In the genomic region with DNA sequence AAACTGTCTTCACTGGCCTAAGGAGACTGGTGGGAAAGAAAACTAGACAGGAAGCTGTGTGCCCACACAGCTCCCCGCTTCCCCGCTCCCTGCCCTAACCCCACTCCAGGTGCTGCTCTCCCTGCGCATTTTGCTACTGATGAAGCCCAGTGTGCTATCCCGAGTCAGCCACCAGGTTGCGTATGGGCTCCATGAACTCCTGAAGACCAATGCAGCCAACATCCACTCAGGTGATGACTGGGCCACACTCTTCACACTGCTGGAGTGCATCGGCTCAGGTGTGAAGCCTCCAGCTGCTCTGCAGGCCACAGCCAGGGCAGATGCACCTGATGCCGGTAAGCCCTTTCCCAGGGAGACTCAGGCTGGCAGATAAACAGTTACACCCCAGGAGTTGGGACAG, we compare ENCODE assay signal across 20 cellular contexts. TPM values are rescaled to one million over a fixed set of nuclear protein-coding genes. Genes with fewer than 3 reads are reported as not detected.
DNase-seq lines count a peak whose midpoint lies in the region; ATAC-seq, FAIRE-seq and TF ChIP-seq lines count a peak whose summit lies in the region.
"Had no signal": no experiment of that assay in that cellular context is flagged by ENCODE, and none has a peak within 500 bp of the region (broad histone marks: within the 10 kb centered on the region; RNA-seq: fewer than 3 reads in every experiment).

No MANE protein-coding gene starts in this region.

- no peaks in the 10 kb centered on the region for H3K27me3 Mint-ChIP-seq in H9 (ENCODE audit: low read depth)
- H3K27me3 Mint-ChIP-seq: activated CD4-positive, alpha-beta memory T cell treated with anti-CD3 and anti-CD28 coated beads for 36 hours; CD4-positive, CD25-positive, alpha-beta regulatory T cell; T-helper 17 cell had no signal

- no peak overlapping the region for H2BK15ac ChIP-seq in H9 (ENCODE audit: low read depth, low read length)

- H3K36me3 ChIP-seq in K562 (ENCODE audit: control insufficient read depth, insufficient read depth, low read length) (peaks cover 56% of the 10 kb centered on the region; the same call in 2 of the 3 replicates), vagina (peaks cover 3 to 86% of the 10 kb centered on the region in 2 donors)

- H3K9ac ChIP-seq in H9 (ENCODE audit: extremely low read depth, insufficient read length, low read length) (no peak overlapping the region), K562 (ENCODE audit: insufficient read depth in 1 of 2, low read depth in 2 of 2, low read length in 2 of 2) (0 out of 4 replicates have a peak overlapping the region, but pooled peaks of 1 of the 2 experiments have one; percentile 52)

- TF ChIP-seq CTCF in H9 (conservative IDR thresholded peaks at IDR 0.05): peak; percentile 53
- TF ChIP-seq CTCF in K562 (IDR thresholded peaks at IDR 0.05 in 2 of 3, conservative IDR thresholded peaks at IDR 0.05 in 1 of 3; ENCODE audit: insufficient read depth in 2 of 3, low read depth in 1 of 3, low read length in 3 of 3): peak in 2 of 3 experiments; percentile 13 to 19; a peak in 1 of 6 replicates
- TF ChIP-seq CTCF in vagina (IDR thresholded peaks at IDR 0.05): no peak

- WGBS in H9 (ENCODE audit: extremely low coverage, insufficient read length, low lambda C conversion rate): no CpG with 5 or more reads among the region's 7 CpGs
- WGBS in K562 (ENCODE audit: insufficient coverage, low coverage, missing lambda C conversion rate): 96% methylated on average over 7 of the region's 7 CpGs

- H4K5ac ChIP-seq in H9 (ENCODE audit: insufficient read length, low read depth, low read length): no peak overlapping the region

- H4K20me1 ChIP-seq in H9 (ENCODE audit: control insufficient read depth, insufficient read depth, insufficient read length) (no peaks in the 10 kb centered on the region), K562 (replicated peaks; ENCODE audit: control insufficient read depth, insufficient read depth, low read length) (no peaks in the 10 kb centered on the region)

- no peaks in the 10 kb centered on the region for H3K4me1 ChIP-seq in H9 (ENCODE audit: insufficient read depth, low read length)
- no peaks in the 10 kb centered on the region for H3K4me1 ChIP-seq in K562 (replicated peaks in 1 of 2; ENCODE audit: control insufficient read depth in 2 of 2, insufficient read depth in 2 of 2, low read length in 2 of 2)
- no peaks in the 10 kb centered on the region for H3K4me1 ChIP-seq in vagina
- H3K4me1 ChIP-seq: psoas muscle had no signal

- 0 out of 5 replicates have a peak, but pooled peaks cover 0 to 4% of the 10 kb centered on the region in 2 experiments for H3K9me3 Mint-ChIP-seq in H9
- H3K9me3 Mint-ChIP-seq: activated CD4-positive, alpha-beta memory T cell treated with anti-CD3 and anti-CD28 coated beads for 36 hours had no signal

- no peak for TF ChIP-seq EP300 in K562 (IDR thresholded peaks at IDR 0.05; ENCODE audit: low read length)

- FAIRE-seq in K562 (lab: Jason Lieb, UNC): no peak

- TF ChIP-seq POLR2A in K562 (conservative IDR thresholded peaks at IDR 0.05): no peak
- no peak for TF ChIP-seq POLR2A in vagina (IDR thresholded peaks at IDR 0.05)

- H2BK120ac ChIP-seq in H9 (ENCODE audit: low read depth, low read length, poor library complexity, severe bottlenecking): no peak overlapping the region

- H2BK20ac ChIP-seq in H9 (ENCODE audit: low read depth, low read length, poor library complexity, severe bottlenecking): no peak overlapping the region

- no peak overlapping the region for H2BK12ac ChIP-seq in H9 (ENCODE audit: insufficient read length, low read depth, low read length)

- H3K23ac ChIP-seq in H9 (ENCODE audit: insufficient read length, low read depth, low read length): no peak overlapping the region

- H3K79me2 ChIP-seq in H9 (ENCODE audit: insufficient read depth, low read length) (no peaks in the 10 kb centered on the region), K562 (ENCODE audit: control insufficient read depth, insufficient read depth, low read length) (no peaks in the 10 kb centered on the region)

- no peaks in the 10 kb centered on the region for H3K9me1 ChIP-seq in K562 (ENCODE audit: control insufficient read depth, insufficient read depth, low read length)

- H3K23me2 ChIP-seq in H9 (ENCODE audit: insufficient read length, low read depth, low read length, poor library complexity, severe bottlenecking): no peaks in the 10 kb centered on the region

- H3K27me3 ChIP-seq in H9 (ENCODE audit: insufficient read depth, low read length) (no peaks in the 10 kb centered on the region), K562 (ENCODE audit: control insufficient read depth in 2 of 2, insufficient read depth in 2 of 2, low read length in 2 of 2) (no peaks in the 10 kb centered on the region), vagina (no peaks in the 10 kb centered on the region)
- H3K27me3 ChIP-seq: esophagus squamous epithelium had no signal

- POLR2A ChIA-PET in K562 (lab: Yijun Ruan, JAX): interaction anchor here (1.4 to 1.5 kb wide), 2 partner anchors 9 to 12 kb away, joined by 3 to 6 read pairs; no protein-coding TSS in a partner anchor

- in situ Hi-C loops in K562 (cut with MboI): loop anchor here (25.0 kb wide), 1 partner anchor 212 kb away; no protein-coding TSS in a partner anchor

- H4K91ac ChIP-seq in H9 (ENCODE audit: insufficient read length, low read depth, low read length): no peak overlapping the region

- no peak overlapping the region for H2BK5ac ChIP-seq in H9 (ENCODE audit: insufficient read length, low read length)

- H3K27ac Mint-ChIP-seq in H9: peak overlapping the region in 1 of 3 experiments; percentile 39; a peak in 2 of 7 replicates
- H3K27ac Mint-ChIP-seq: activated CD4-positive, alpha-beta memory T cell treated with anti-CD3 and anti-CD28 coated beads for 36 hours; CD4-positive, CD25-positive, alpha-beta regulatory T cell; T-helper 17 cell had no signal

- H3K79me1 ChIP-seq in H9 (ENCODE audit: insufficient read depth, low read depth, low read length, poor library complexity, severe bottlenecking): no peaks in the 10 kb centered on the region

- no peak overlapping the region for H2AK5ac ChIP-seq in H9 (ENCODE audit: insufficient read length, low read length)

- H3K56ac ChIP-seq in H9 (ENCODE audit: insufficient read length, low read depth, low read length): no peak overlapping the region

- H3K4me3 ChIP-seq in K562 (no peak overlapping the region), vagina (no peak overlapping the region)
- H3K4me3 ChIP-seq: esophagus squamous epithelium, psoas muscle had no signal

- intact Hi-C loops in K562 (cut with micrococcal nuclease): no loop called here
- intact Hi-C loops in vagina (cut with DNase I): no loop called here

- H3K27ac ChIP-seq in H9 (ENCODE audit: insufficient read length, low read depth, low read length): no peak overlapping the region
- no peak overlapping the region for H3K27ac ChIP-seq in K562 (ENCODE audit: extremely low read depth, low read depth, low read length)
- no peak overlapping the region for H3K27ac ChIP-seq in vagina
- H3K27ac ChIP-seq: esophagus squamous epithelium, psoas muscle had no signal

- no peak overlapping the region for H3K14ac ChIP-seq in H9 (ENCODE audit: insufficient read depth, low read length)

- DNase-seq in NCI-H2196 (lab: John Stamatoyannopoulos, UW; ENCODE audit: unreplicated experiment) (peak; percentile 12), NCI-H2196 treated with DMSO at 0.1 percent for 48 hours (lab: John Stamatoyannopoulos, UW; ENCODE audit: unreplicated experiment) (no peak), H9 (peak; percentile 59), K562 (ENCODE audit: extremely low read depth in 1 of 4, low spot score in 3 of 4) (no peak), left kidney (ENCODE audit: low read depth, low spot score) (peak; percentile 5), DMS 273 (lab: John Stamatoyannopoulos, UW; ENCODE audit: unreplicated experiment) (no peak), vagina (ENCODE audit: extremely low spot score in 2 of 2) (no peak)
- DNase-seq: 8988T; activated CD4-positive, alpha-beta memory T cell treated with anti-CD3 and anti-CD28 coated beads for 36 hours; anterior cingulate cortex; esophagus squamous epithelium; hippocampal formation; NCI-H187; NCI-H82; psoas muscle; substantia nigra; T-helper 17 cell had no signal

- H3K4ac ChIP-seq in H9 (ENCODE audit: low read depth, low read length): no peak overlapping the region

- H3K4me1 Mint-ChIP-seq in H9: no peaks in the 10 kb centered on the region

- no peak overlapping the region for H3K4me3 Mint-ChIP-seq in H9
- H3K4me3 Mint-ChIP-seq: activated CD4-positive, alpha-beta memory T cell treated with anti-CD3 and anti-CD28 coated beads for 36 hours; CD4-positive, CD25-positive, alpha-beta regulatory T cell; T-helper 17 cell had no signal

- no peak overlapping the region for H2AFZ ChIP-seq in H9 (ENCODE audit: low read length)
- no peak overlapping the region for H2AFZ ChIP-seq in K562 (ENCODE audit: low read depth, low read length)

- H3K36me3 Mint-ChIP-seq in H9 (ENCODE audit: insufficient read depth in 1 of 3, low read depth in 3 of 3): peaks cover 23 to 54% (median 35%) of the 10 kb centered on the region in 3 experiments

- H3T11ph ChIP-seq in H9 (ENCODE audit: low read length): no peak overlapping the region

- no peak overlapping the region for H4K8ac ChIP-seq in H9 (replicated peaks; ENCODE audit: insufficient read length, low read depth, low read length)

- H3K4me2 ChIP-seq in H9 (ENCODE audit: insufficient read depth, insufficient read length, low read length) (no peak overlapping the region), K562 (ENCODE audit: insufficient read depth, low read length) (no peak overlapping the region)

- no peak overlapping the region for H3K18ac ChIP-seq in H9 (ENCODE audit: insufficient read length, low read depth, low read length)

- BruUV-seq in K562 (replicated peaks; lab: Mats Ljungman, UMichigan): no TSS peak

- TF ChIP-seq RAD21 in K562 (CRISPR knock-in tag; conservative IDR thresholded peaks at IDR 0.05 in 1 of 2, IDR thresholded peaks at IDR 0.05 in 1 of 2): no peak; a peak in 1 of 4 replicates

- ATAC-seq in K562 (peak; percentile 55), GM21390 (IDR thresholded peaks at IDR 0.05; ENCODE audit: unreplicated experiment) (no peak)
- ATAC-seq: left lobe of liver, psoas muscle, T-helper 17 cell had no signal

- H3K9me3 ChIP-seq in H9 (ENCODE audit: control insufficient read depth, low read depth, low read length): no peaks in the 10 kb centered on the region
- no peaks in the 10 kb centered on the region for H3K9me3 ChIP-seq in K562 (replicated peaks; ENCODE audit: control insufficient read depth, insufficient read depth, low read depth, low read length)
- H3K9me3 ChIP-seq in vagina: no peaks in the 10 kb centered on the region

- CTCF ChIA-PET in K562 (lab: Yijun Ruan, JAX; ENCODE audit: low intra/inter-chr PET ratio): interaction anchor here (0.6 kb wide), 1 partner anchor 146 kb away, joined by 3 read pairs; no protein-coding TSS in a partner anchor

RNA-seq across cellular contexts. Expression of gene NFKB2, which starts 20.3 kb away (rescaled TPM):
- total RNA-seq in H9 (2021) (21.0 and 23.7 TPM in 2 replicates), K562 (2014; rRNA removed) (14.7 and 19.3 TPM in 2 replicates), K562 (2014; rRNA removed; fragmentation: Illumina TruSeq; extraction: Trizol) (5.7 and 6.0 TPM in 2 replicates), K562 (2015; rRNA removed; fragmentation: Illumina TruSeq; extraction: Trizol) (4.2 and 5.3 TPM in 2 replicates), K562 (2021) (20.3 and 20.6 TPM in 2 replicates), vagina (26.8 TPM)
- 20.7 and 56.0 TPM in 2 replicates for total RNA-seq in K562 (2011; cell fraction: chromatin; rRNA removed; ENCODE audit: low replicate concordance)
- total RNA-seq in K562 (2011; cell fraction: nucleolus; rRNA removed): 26.2 and 30.9 TPM in 2 replicates
- 16.3 and 26.1 TPM in 2 replicates for total RNA-seq in K562 (2011; cell fraction: nucleoplasm; rRNA removed)
- polyA plus RNA-seq in K562 (2011; rRNA removed) (7.9 and 9.7 TPM in 2 replicates), K562 (2014; fragmentation: Illumina TruSeq; extraction: Trizol) (9.4 and 11.4 TPM in 2 replicates), K562 (2014; fragmentation: Nextera tagmentation; extraction: Ambion mirVana) (under 1 TPM; 0.07 to 0.11 TPM), K562 (2014; rRNA removed) (12.2 and 15.3 TPM in 2 replicates)
- polyA plus RNA-seq in K562 (2011; cell fraction: cytosol; rRNA removed): 5.8 and 10.1 TPM in 2 replicates
- polyA plus RNA-seq in K562 (2011; cell fraction: nucleus; rRNA removed): 29.8 and 52.6 TPM in 2 replicates
- polyA plus RNA-seq in K562 (2012): 13.9 and 31.5 TPM in 2 replicates
- 4.3 and 4.6 TPM in 2 replicates for polyA minus RNA-seq in K562 (2011; rRNA and poly(A)+ RNA removed)
- 6.4 and 11.0 TPM in 2 replicates for polyA minus RNA-seq in K562 (2011; cell fraction: cytosol; rRNA and poly(A)+ RNA removed)
- 8.2 and 8.8 TPM in 2 replicates for polyA minus RNA-seq in K562 (2011; cell fraction: nucleus; rRNA and poly(A)+ RNA removed)

RNA-seq across cellular contexts. Expression of gene PSD, which starts 43.3 kb away (rescaled TPM):
- total RNA-seq in H9 (2021): 3.4 and 3.6 TPM in 2 replicates
- 2.6 and 10.1 TPM in 2 replicates for total RNA-seq in K562 (2011; cell fraction: chromatin; rRNA removed; ENCODE audit: low replicate concordance)
- total RNA-seq in K562 (2011; cell fraction: nucleolus; rRNA removed): 6.1 and 10.2 TPM in 2 replicates
- total RNA-seq in K562 (2011; cell fraction: nucleoplasm; rRNA removed): 3.3 and 4.3 TPM in 2 replicates
- 0.54 and 1.1 TPM in 2 replicates for total RNA-seq in K562 (2014; rRNA removed)
- 0.10 and 0.11 TPM in 2 replicates for total RNA-seq in K562 (2014; rRNA removed; fragmentation: Illumina TruSeq; extraction: Trizol)
- 0.54 and 0.60 TPM in 2 replicates for total RNA-seq in K562 (2015; rRNA removed; fragmentation: Illumina TruSeq; extraction: Trizol)
- total RNA-seq in K562 (2021): 1.5 and 1.7 TPM in 2 replicates
- polyA plus RNA-seq in K562 (2011; rRNA removed): 0.89 and 1.6 TPM in 2 replicates
- 1.2 and 3.0 TPM in 2 replicates for polyA plus RNA-seq in K562 (2011; cell fraction: cytosol; rRNA removed)
- 7.0 and 9.6 TPM in 2 replicates for polyA plus RNA-seq in K562 (2011; cell fraction: nucleus; rRNA removed)
- polyA plus RNA-seq in K562 (2012): 3.4 TPM in 2 replicates
- 0.40 and 0.64 TPM in 2 replicates for polyA plus RNA-seq in K562 (2014; fragmentation: Illumina TruSeq; extraction: Trizol)
- polyA plus RNA-seq in K562 (2014; fragmentation: Nextera tagmentation; extraction: Ambion mirVana): not detected
- 0.89 and 1.5 TPM in 2 replicates for polyA plus RNA-seq in K562 (2014; rRNA removed)
- polyA minus RNA-seq in K562 (2011; rRNA and poly(A)+ RNA removed): 0.06 and 0.49 TPM in 2 replicates
- polyA minus RNA-seq in K562 (2011; cell fraction: cytosol; rRNA and poly(A)+ RNA removed): 0.76 and 1.8 TPM in 2 replicates
- polyA minus RNA-seq in K562 (2011; cell fraction: nucleus; rRNA and poly(A)+ RNA removed): 2.7 and 3.5 TPM in 2 replicates
- 6.4 TPM for total RNA-seq in vagina

RNA-seq across cellular contexts. Expression of gene FBXL15, which starts 45.4 kb away (rescaled TPM):
- total RNA-seq in H9 (2021) (8.4 and 9.1 TPM in 2 replicates), K562 (2014; rRNA removed) (25.8 and 27.4 TPM in 2 replicates), K562 (2014; rRNA removed; fragmentation: Illumina TruSeq; extraction: Trizol) (0.80 and 1.2 TPM in 2 replicates), K562 (2015; rRNA removed; fragmentation: Illumina TruSeq; extraction: Trizol) (4.1 and 4.5 TPM in 2 replicates), K562 (2021) (19.5 and 25.4 TPM in 2 replicates), vagina (27.7 TPM)
- total RNA-seq in K562 (2011; cell fraction: chromatin; rRNA removed; ENCODE audit: low replicate concordance): 2.1 and 10.9 TPM in 2 replicates
- total RNA-seq in K562 (2011; cell fraction: nucleolus; rRNA removed): 16.8 and 21.0 TPM in 2 replicates
- total RNA-seq in K562 (2011; cell fraction: nucleoplasm; rRNA removed): 6.7 and 7.4 TPM in 2 replicates
- polyA plus RNA-seq in K562 (2011; rRNA removed) (3.5 and 5.6 TPM in 2 replicates), K562 (2014; fragmentation: Illumina TruSeq; extraction: Trizol) (1.4 and 3.1 TPM in 2 replicates), K562 (2014; fragmentation: Nextera tagmentation; extraction: Ambion mirVana) (under 1 TPM; 0.08 to 0.31 TPM), K562 (2014; rRNA removed) (24.0 and 25.9 TPM in 2 replicates)
- 10.9 and 32.1 TPM in 2 replicates for polyA plus RNA-seq in K562 (2011; cell fraction: cytosol; rRNA removed)
- 29.9 and 52.2 TPM in 2 replicates for polyA plus RNA-seq in K562 (2011; cell fraction: nucleus; rRNA removed)
- 9.6 and 16.4 TPM in 2 replicates for polyA plus RNA-seq in K562 (2012)
- 0.49 and 0.72 TPM in 2 replicates for polyA minus RNA-seq in K562 (2011; rRNA and poly(A)+ RNA removed)
- polyA minus RNA-seq in K562 (2011; cell fraction: cytosol; rRNA and poly(A)+ RNA removed): 2.8 and 7.2 TPM in 2 replicates
- polyA minus RNA-seq in K562 (2011; cell fraction: nucleus; rRNA and poly(A)+ RNA removed): 5.5 and 7.0 TPM in 2 replicates

RNA-seq across cellular contexts. Expression of gene CUEDC2, which starts 57.1 kb away (rescaled TPM):
- total RNA-seq in H9 (2021) (41.2 and 43.0 TPM in 2 replicates), K562 (2014; rRNA removed) (35.9 and 37.0 TPM in 2 replicates), K562 (2014; rRNA removed; fragmentation: Illumina TruSeq; extraction: Trizol) (13.5 and 17.8 TPM in 2 replicates), K562 (2015; rRNA removed; fragmentation: Illumina TruSeq; extraction: Trizol) (19.9 and 21.0 TPM in 2 replicates), K562 (2021) (36.0 and 40.1 TPM in 2 replicates), vagina (52.1 TPM)
- 16.7 and 39.3 TPM in 2 replicates for total RNA-seq in K562 (2011; cell fraction: chromatin; rRNA removed; ENCODE audit: low replicate concordance)
- total RNA-seq in K562 (2011; cell fraction: nucleolus; rRNA removed): 30.3 and 31.5 TPM in 2 replicates
- total RNA-seq in K562 (2011; cell fraction: nucleoplasm; rRNA removed): 14.4 and 24.2 TPM in 2 replicates
- polyA plus RNA-seq in K562 (2011; rRNA removed) (27.4 and 34.9 TPM in 2 replicates), K562 (2014; fragmentation: Illumina TruSeq; extraction: Trizol) (44.5 and 48.9 TPM in 2 replicates), K562 (2014; fragmentation: Nextera tagmentation; extraction: Ambion mirVana) (10 to 100 TPM in 1 of 2 experiments, 1 to 10 TPM in 1; 8.5 to 17.0 TPM), K562 (2014; rRNA removed) (45.6 and 48.3 TPM in 2 replicates)
- 53.4 and 65.7 TPM in 2 replicates for polyA plus RNA-seq in K562 (2011; cell fraction: cytosol; rRNA removed)
- 66.8 and 81.1 TPM in 2 replicates for polyA plus RNA-seq in K562 (2011; cell fraction: nucleus; rRNA removed)
- polyA plus RNA-seq in K562 (2012): 33.8 and 48.3 TPM in 2 replicates
- polyA minus RNA-seq in K562 (2011; rRNA and poly(A)+ RNA removed): 9.5 TPM in 2 replicates
- 22.7 and 24.0 TPM in 2 replicates for polyA minus RNA-seq in K562 (2011; cell fraction: cytosol; rRNA and poly(A)+ RNA removed)
- polyA minus RNA-seq in K562 (2011; cell fraction: nucleus; rRNA and poly(A)+ RNA removed): 7.7 and 8.6 TPM in 2 replicates

Comparison
In these comparisons a context has a peak if more than half of its experiments do, and no peak if none do; other contexts are left out.
1. DNase-seq: peak in NCI-H2196 (single experiment), H9 (single experiment) and left kidney (single experiment); none in NCI-H2196 treated with DMSO at 0.1 percent for 48 hours (single experiment), K562 (0 of 4), DMS 273 (single experiment) and vagina (0 of 2).
2. CTCF ChIP-seq: peak in H9 (single experiment) and K562 (2 of 3); none in vagina (0 of 3).